8 cellular contexts compared by ENCODE assay signal in the genomic region with DNA sequence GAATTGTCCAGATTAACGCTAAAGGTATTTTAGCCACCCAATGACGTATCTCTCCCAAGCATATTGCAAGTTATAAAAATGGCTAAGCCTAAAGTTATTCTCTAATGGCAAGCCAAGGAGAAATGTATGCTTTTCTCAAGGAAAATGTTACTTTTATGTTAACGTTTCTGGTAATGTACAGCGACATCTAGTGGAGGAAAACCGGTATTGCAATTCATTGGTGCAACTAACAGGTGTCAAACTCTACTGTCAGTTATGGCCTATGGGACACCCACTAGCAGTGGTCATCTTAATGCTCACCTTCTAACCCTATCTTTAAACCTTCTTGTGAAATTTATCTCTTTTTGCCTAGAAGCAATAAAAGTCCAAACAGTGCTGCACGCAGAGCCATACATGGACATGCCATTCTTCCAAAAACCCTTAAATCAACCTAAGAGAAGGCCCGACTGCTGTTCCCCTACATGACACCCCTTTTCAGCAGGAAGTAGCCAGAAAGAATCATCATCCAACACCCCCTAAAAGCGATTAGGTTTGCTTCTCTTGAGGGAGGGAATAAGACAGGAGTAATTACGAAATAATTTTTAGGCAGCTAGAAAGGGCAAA.
A peak's percentile ranks its signal among the peaks of the same experiment; 100 is the strongest.
DNase-seq lines count a peak whose midpoint lies in the region; ATAC-seq and TF ChIP-seq lines count a peak whose summit lies in the region.

No MANE protein-coding gene starts in this region.

- DNase-seq in Ammon's horn (ENCODE audit: low spot score) (peak; percentile 7), GM12864 (ENCODE audit: low read depth) (peak; percentile 18), NCI-H2227 treated with DMSO at 0.1 percent for 48 hours (lab: John Stamatoyannopoulos, UW) (peak; percentile 49), inferior parietal cortex (ENCODE audit: extremely low spot score) (peak; percentile 73), foreskin melanocyte (no peak)
- peak; percentile 3 for DNase-seq in activated CD8-positive, alpha-beta memory T cell treated with anti-CD3 and anti-CD28 coated beads, Interleukin-2, amount 50 U/mL, for 1 hour (ENCODE audit: extremely low read depth)
- peak; percentile 21 for DNase-seq in stimulated activated naive B cell treated with anti-CD40 and anti-IgM and Interleukin-4, amounts not matched to agents 10 μg/mL and 1 μg/mL and 100 μg/mL, for 72 hours

- H3K4me3 ChIP-seq in GM12864 (ENCODE audit: low read depth, low read length), result no peak overlapping the region

- H3K4me1 Mint-ChIP-seq in stimulated activated naive B cell treated with anti-CD40 and anti-IgM and Interleukin-4, amounts not matched to agents 10 μg/mL and 1 μg/mL and 100 μg/mL, for 72 hours, result peaks cover 8 to 14% of the 10 kb centered on the region in 2 donors

- peaks cover 5 to 26% of the 10 kb centered on the region in 2 donors for H3K27me3 Mint-ChIP-seq in stimulated activated naive B cell treated with anti-CD40 and anti-IgM and Interleukin-4, amounts not matched to agents 10 μg/mL and 1 μg/mL and 100 μg/mL, for 72 hours

- peaks cover 3 to 4% of the 10 kb centered on the region in 2 donors for H3K36me3 Mint-ChIP-seq in stimulated activated naive B cell treated with anti-CD40 and anti-IgM and Interleukin-4, amounts not matched to agents 10 μg/mL and 1 μg/mL and 100 μg/mL, for 72 hours

- H3K27ac Mint-ChIP-seq in stimulated activated naive B cell treated with anti-CD40 and anti-IgM and Interleukin-4, amounts not matched to agents 10 μg/mL and 1 μg/mL and 100 μg/mL, for 72 hours, result no peak overlapping the region

- peak; percentile 85 for TF ChIP-seq CTCF in GM12864 (IDR thresholded peaks at IDR 0.05; ENCODE audit: low read depth, low read length, missing control alignments)

- peak; percentile 25 to 50 for ATAC-seq in stimulated activated naive B cell treated with anti-CD40 and anti-IgM and Interleukin-4, amounts not matched to agents 10 μg/mL and 1 μg/mL and 100 μg/mL, for 72 hours (replicated peaks)
- ATAC-seq in GM21786 (IDR thresholded peaks at IDR 0.05; ENCODE audit: unreplicated experiment), result no peak

- H3K4me3 Mint-ChIP-seq in stimulated activated naive B cell treated with anti-CD40 and anti-IgM and Interleukin-4, amounts not matched to agents 10 μg/mL and 1 μg/mL and 100 μg/mL, for 72 hours, result no peak overlapping the region

- peaks cover 6 to 7% of the 10 kb centered on the region in 2 donors for H3K9me3 Mint-ChIP-seq in stimulated activated naive B cell treated with anti-CD40 and anti-IgM and Interleukin-4, amounts not matched to agents 10 μg/mL and 1 μg/mL and 100 μg/mL, for 72 hours
